1 cellular context compared by ENCODE assay signal in the genomic region with DNA sequence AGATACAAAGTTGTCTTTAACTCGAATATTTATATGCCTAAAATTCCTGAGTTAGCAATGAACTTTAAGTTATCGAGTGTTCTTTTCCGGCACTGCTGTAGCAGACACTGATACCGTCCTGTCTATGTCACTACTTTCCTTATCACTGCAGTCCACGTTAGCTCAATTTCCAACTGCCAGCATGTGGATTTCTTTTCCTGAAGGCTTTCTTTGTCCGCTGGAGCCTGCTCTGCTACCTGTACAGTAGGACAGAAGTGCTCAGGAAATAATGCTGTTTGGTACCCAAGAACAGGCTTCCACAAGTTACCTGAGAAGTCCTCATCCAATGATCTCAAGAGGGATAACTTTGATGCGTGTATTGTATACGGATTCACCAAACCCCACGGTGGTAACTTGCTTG.
A peak's percentile ranks its signal among the peaks of the same experiment; 100 is the strongest.
TF ChIP-seq lines count a peak whose summit lies in the region.

No MANE protein-coding gene starts in this region.

TF ChIP-seq in K562, 482 proteins besides CTCF, POLR2A, EP300 and RAD21 (continued from another document and continues in another):
- TF ChIP-seq, protein P1, sequence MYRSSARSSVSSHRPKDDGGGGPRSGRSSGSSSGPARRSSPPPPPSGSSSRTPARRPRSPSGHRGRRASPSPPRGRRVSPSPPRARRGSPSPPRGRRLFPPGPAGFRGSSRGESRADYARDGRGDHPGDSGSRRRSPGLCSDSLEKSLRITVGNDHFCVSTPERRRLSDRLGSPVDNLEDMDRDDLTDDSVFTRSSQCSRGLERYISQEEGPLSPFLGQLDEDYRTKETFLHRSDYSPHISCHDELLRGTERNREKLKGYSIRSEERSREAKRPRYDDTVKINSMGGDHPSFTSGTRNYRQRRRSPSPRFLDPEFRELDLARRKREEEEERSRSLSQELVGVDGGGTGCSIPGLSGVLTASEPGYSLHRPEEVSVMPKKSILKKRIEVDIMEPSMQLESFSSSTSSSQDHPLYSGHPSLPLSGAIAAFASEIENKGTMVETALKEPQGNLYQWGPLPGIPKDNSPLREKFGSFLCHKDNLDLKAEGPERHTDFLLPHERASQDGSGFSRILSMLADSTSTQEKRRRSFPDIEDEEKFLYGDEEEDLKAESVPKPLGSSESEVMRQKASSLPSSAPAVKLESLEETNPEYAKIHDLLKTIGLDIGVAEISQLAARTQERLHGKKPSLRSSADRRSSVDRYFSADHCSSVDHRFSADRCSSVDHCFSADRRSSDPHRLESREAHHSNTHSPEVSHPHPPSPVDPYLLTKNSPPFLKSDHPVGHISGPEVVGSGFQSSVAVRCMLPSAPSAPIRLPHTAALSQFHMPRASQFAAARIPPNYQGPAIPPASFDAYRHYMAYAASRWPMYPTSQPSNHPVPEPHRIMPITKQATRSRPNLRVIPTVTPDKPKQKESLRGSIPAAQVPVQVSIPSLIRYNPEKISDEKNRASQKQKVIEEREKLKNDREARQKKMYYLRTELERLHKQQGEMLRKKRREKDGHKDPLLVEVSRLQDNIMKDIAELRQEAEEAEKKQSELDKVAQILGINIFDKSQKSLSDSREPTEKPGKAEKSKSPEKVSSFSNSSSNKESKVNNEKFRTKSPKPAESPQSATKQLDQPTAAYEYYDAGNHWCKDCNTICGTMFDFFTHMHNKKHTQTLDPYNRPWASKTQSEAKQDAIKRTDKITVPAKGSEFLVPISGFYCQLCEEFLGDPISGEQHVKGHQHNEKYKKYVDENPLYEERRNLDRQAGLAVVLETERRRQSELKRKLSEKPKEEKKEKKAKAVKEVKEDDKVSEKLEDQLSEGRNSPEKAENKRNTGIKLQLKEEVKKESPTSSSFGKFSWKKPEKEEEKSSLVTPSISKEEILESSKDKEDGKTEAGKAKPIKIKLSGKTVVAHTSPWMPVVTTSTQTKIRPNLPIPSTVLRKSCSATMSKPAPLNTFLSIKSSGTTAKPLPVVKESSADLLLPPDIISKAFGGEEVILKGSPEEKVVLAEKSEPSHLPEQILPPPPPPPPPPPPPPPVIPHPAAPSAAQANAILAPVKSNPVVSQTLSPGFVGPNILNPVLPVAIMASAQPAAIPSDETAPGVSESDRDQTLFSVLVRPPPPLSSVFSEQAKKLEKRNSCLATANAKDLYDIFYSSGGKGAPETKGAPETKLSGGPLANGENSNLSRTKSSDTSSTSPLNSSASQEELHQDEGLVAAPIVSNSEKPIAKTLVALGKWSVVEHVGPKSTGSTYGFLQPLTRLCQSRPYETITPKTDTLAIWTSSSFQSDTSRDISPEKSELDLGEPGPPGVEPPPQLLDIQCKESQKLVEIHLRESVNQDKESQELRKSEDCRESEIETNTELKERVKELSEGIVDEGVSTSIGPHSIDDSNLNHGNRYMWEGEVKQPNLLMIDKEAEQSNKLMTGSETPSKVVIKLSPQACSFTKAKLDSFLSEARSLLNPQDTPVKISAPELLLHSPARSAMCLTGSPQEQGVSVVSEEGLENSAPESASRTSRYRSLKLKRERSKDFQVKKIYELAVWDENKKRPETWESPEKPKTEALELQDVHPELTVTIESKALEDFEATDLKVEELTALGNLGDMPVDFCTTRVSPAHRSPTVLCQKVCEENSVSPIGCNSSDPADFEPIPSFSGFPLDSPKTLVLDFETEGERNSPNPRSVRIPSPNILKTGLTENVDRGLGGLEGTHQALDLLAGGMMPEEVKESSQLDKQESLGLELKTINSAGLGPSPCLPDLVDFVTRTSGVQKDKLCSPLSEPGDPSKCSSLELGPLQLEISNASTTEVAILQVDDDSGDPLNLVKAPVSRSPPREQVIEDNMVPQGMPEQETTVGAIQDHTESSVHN (IDR thresholded peaks at IDR 0.05; ENCODE audit: borderline replicate concordance in 1 of 2, low read depth in 1 of 2): no peak
- peak in 1 of 2 experiments; percentile 86; a peak in 2 of 4 replicates for TF ChIP-seq RCOR1 (IDR thresholded peaks at IDR 0.05; ENCODE audit: borderline replicate concordance in 1 of 2, low read depth in 2 of 2, low read length in 2 of 2)
- 0 out of 2 replicates have a peak, but pooled peaks have one; percentile 41 for TF ChIP-seq ZNF584 (CRISPR knock-in tag; IDR thresholded peaks at IDR 0.05; ENCODE audit: low read depth)
- peak; percentile 95 for TF ChIP-seq SMARCA4 (IDR thresholded peaks at IDR 0.05)
- peak; percentile 40; the same call in 1 of the 2 replicates for TF ChIP-seq C11orf30 (IDR thresholded peaks at IDR 0.05; ENCODE audit: low read depth)
- peak; percentile 65 for TF ChIP-seq HDAC3 (IDR thresholded peaks at IDR 0.05; ENCODE audit: borderline replicate concordance, partially characterized antibody)
- TF ChIP-seq ATF4 (CRISPR knock-in tag; IDR thresholded peaks at IDR 0.05): no peak
- peak; percentile 39; the same call in 1 of the 2 replicates for TF ChIP-seq MAFF (IDR thresholded peaks at IDR 0.05; ENCODE audit: low read length)
- 0 out of 2 replicates have a peak, but pooled peaks have one; percentile 32 for TF ChIP-seq ZNF23 (CRISPR knock-in tag; IDR thresholded peaks at IDR 0.05)
- TF ChIP-seq FOXA3 (CRISPR knock-in tag; conservative IDR thresholded peaks at IDR 0.05 in 1 of 2, IDR thresholded peaks at IDR 0.05 in 1 of 2): no peak
- peak; percentile 27 to 83 for TF ChIP-seq AFF1 (IDR thresholded peaks at IDR 0.05; ENCODE audit: low read depth in 1 of 2, partially characterized antibody in 2 of 2)
- TF ChIP-seq CHAMP1 (IDR thresholded peaks at IDR 0.05): peak; percentile 74; the same call in 1 of the 2 replicates
- TF ChIP-seq, protein P2, sequence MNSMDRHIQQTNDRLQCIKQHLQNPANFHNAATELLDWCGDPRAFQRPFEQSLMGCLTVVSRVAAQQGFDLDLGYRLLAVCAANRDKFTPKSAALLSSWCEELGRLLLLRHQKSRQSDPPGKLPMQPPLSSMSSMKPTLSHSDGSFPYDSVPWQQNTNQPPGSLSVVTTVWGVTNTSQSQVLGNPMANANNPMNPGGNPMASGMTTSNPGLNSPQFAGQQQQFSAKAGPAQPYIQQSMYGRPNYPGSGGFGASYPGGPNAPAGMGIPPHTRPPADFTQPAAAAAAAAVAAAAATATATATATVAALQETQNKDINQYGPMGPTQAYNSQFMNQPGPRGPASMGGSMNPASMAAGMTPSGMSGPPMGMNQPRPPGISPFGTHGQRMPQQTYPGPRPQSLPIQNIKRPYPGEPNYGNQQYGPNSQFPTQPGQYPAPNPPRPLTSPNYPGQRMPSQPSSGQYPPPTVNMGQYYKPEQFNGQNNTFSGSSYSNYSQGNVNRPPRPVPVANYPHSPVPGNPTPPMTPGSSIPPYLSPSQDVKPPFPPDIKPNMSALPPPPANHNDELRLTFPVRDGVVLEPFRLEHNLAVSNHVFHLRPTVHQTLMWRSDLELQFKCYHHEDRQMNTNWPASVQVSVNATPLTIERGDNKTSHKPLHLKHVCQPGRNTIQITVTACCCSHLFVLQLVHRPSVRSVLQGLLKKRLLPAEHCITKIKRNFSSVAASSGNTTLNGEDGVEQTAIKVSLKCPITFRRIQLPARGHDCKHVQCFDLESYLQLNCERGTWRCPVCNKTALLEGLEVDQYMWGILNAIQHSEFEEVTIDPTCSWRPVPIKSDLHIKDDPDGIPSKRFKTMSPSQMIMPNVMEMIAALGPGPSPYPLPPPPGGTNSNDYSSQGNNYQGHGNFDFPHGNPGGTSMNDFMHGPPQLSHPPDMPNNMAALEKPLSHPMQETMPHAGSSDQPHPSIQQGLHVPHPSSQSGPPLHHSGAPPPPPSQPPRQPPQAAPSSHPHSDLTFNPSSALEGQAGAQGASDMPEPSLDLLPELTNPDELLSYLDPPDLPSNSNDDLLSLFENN (IDR thresholded peaks at IDR 0.05; ENCODE audit: low read depth in 2 of 2, low read length in 2 of 2): peak in 1 of 2 experiments; percentile 82; a peak in 1 of 4 replicates
- TF ChIP-seq PTBP1 (IDR thresholded peaks at IDR 0.05; ENCODE audit: low read depth, low read length): no peak
